In genomic region chr6:120302041-120302440, GRCh38 we compare ENCODE assay signal across 21 cellular contexts.
DNase-seq lines count a peak whose midpoint lies in the region; ATAC-seq, FAIRE-seq and TF ChIP-seq lines count a peak whose summit lies in the region.
"Had no signal": no experiment of that assay in that cellular context is flagged by ENCODE, and none has a peak within 500 bp of the region (broad histone marks: within the 10 kb centered on the region; RNA-seq: fewer than 3 reads in every experiment).

No MANE protein-coding gene starts in this region.

- no peak overlapping the region for H3K4ac ChIP-seq in H1 (replicated peaks; ENCODE audit: insufficient read length, low read depth, low read length)
- H3K4ac ChIP-seq in neuronal stem cell (ENCODE audit: low read length), result no peak overlapping the region

- TF ChIP-seq RAD21 in H1 (IDR thresholded peaks at IDR 0.05 in 1 of 2, conservative IDR thresholded peaks at IDR 0.05 in 1 of 2; ENCODE audit: low read depth in 2 of 2, low read length in 2 of 2), result no peak

- WGBS in H1 (ENCODE audit: extremely low coverage in 1 of 2, insufficient coverage in 1 of 2, insufficient read length in 1 of 2, insufficient replicate concordance in 2 of 2, low coverage in 1 of 2, low lambda C conversion rate in 2 of 2, missing lambda C conversion rate in 1 of 2), 2 experiments, result 90% methylated on average over 2 of the region's 2 CpGs; no CpG with 5 or more reads in 1 of the 2 experiments
- WGBS in neuronal stem cell (ENCODE audit: extremely low coverage in 2 of 2, insufficient read length in 2 of 2, insufficient replicate concordance in 1 of 2), 2 donors, result no CpG with 5 or more reads among the region's 2 CpGs

- H3K9ac ChIP-seq in H1 (replicated peaks in 1 of 4; ENCODE audit: extremely low read depth in 1 of 4, low read depth in 3 of 4, low read length in 3 of 4) (no peak overlapping the region), neuronal stem cell (ENCODE audit: low read depth, low read length, poor library complexity) (no peak overlapping the region)

- H2BK15ac ChIP-seq in H1 (ENCODE audit: low read length) (no peak overlapping the region), neuronal stem cell (ENCODE audit: low read length) (no peak overlapping the region)

- POLR2A ChIA-PET in H1 (lab: Charles Lee; ENCODE audit: partially characterized antibody), result interaction anchor here (0.6 kb wide), 1 partner anchor 1029 kb away, joined by 3 read pairs; no protein-coding TSS in a partner anchor
- POLR2A ChIA-PET in activated CD8-positive, alpha-beta T cell treated with anti-CD3 and anti-CD28 coated beads, Interleukin-2, amount 10 ng/mL, durations not matched to agents 7 days and 5 days (lab: Charles Lee), result no interaction called here

- H2BK5ac ChIP-seq in H1 (ENCODE audit: low read depth, low read length) (no peak overlapping the region), neuronal stem cell (ENCODE audit: low read length) (no peak overlapping the region)

- no peak for TF ChIP-seq EP300 in H1 (IDR thresholded peaks at IDR 0.05; ENCODE audit: borderline replicate concordance in 1 of 2, low read depth in 2 of 2, low read length in 2 of 2)

- H2BK120ac ChIP-seq in H1 (replicated peaks; ENCODE audit: low read depth, low read length) (no peak overlapping the region), neuronal stem cell (ENCODE audit: low read depth, low read length) (no peak overlapping the region)

- H4K5ac ChIP-seq in H1 (ENCODE audit: insufficient read length, low read depth, low read length), result no peak overlapping the region

- H3K36me3 ChIP-seq in H1 (ENCODE audit: control insufficient read depth in 2 of 4, insufficient read depth in 4 of 4, low read length in 3 of 4) (no peaks in the 10 kb centered on the region), neuronal stem cell (replicated peaks in 1 of 2; ENCODE audit: control insufficient read depth in 2 of 2, insufficient read depth in 2 of 2, low read length in 2 of 2) (no peaks in the 10 kb centered on the region)
- H3K36me3 ChIP-seq: HAP-1 had no signal

- H2AK5ac ChIP-seq in H1 (ENCODE audit: low read depth, low read length) (no peak overlapping the region), neuronal stem cell (ENCODE audit: low read depth, low read length) (no peak overlapping the region)

- no peak overlapping the region for H3K27ac Mint-ChIP-seq in activated CD8-positive, alpha-beta T cell treated with anti-CD3 and anti-CD28 coated beads, Interleukin-2, amount 10 ng/mL, durations not matched to agents 7 days and 5 days
- H3K27ac Mint-ChIP-seq: CD4-positive, alpha-beta memory T cell; GM23338; HFFc6 had no signal

- H4K91ac ChIP-seq in H1 (replicated peaks; ENCODE audit: insufficient read length, low read length) (no peak overlapping the region), neuronal stem cell (ENCODE audit: low read depth, low read length, poor library complexity) (no peak overlapping the region)

- H3K9me3 ChIP-seq in H1 (ENCODE audit: insufficient read depth in 2 of 2, low read depth in 1 of 2, low read length in 1 of 2) (no peaks in the 10 kb centered on the region), neuronal stem cell (replicated peaks in 1 of 2; ENCODE audit: control insufficient read depth in 2 of 2, insufficient read depth in 1 of 2, low read depth in 1 of 2, low read length in 2 of 2) (no peaks in the 10 kb centered on the region)
- H3K9me3 ChIP-seq: HAP-1 had no signal

- ATAC-seq in foreskin keratinocyte (no peak), GM18870 (IDR thresholded peaks at IDR 0.05; ENCODE audit: unreplicated experiment) (no peak)
- ATAC-seq in activated CD8-positive, alpha-beta T cell treated with anti-CD3 and anti-CD28 coated beads, Interleukin-2, amount 10 ng/mL, durations not matched to agents 7 days and 5 days, result no peak
- ATAC-seq: GM23338 had no signal

- H3K18ac ChIP-seq in H1 (ENCODE audit: extremely low read depth, low read length), result no peak overlapping the region
- no peak overlapping the region for H3K18ac ChIP-seq in neuronal stem cell (ENCODE audit: low read length)

- CTCF ChIA-PET in H1 (lab: Charles Lee; ENCODE audit: partially characterized antibody), result interaction anchor here (1.1 kb wide), 1 partner anchor 10 kb away, joined by 3 read pairs; no protein-coding TSS in a partner anchor
- CTCF ChIA-PET in activated CD8-positive, alpha-beta T cell treated with anti-CD3 and anti-CD28 coated beads, Interleukin-2, amount 10 ng/mL, durations not matched to agents 7 days and 5 days (lab: Charles Lee), result no interaction called here

- H3K27me3 ChIP-seq in H1 (replicated peaks in 1 of 4; ENCODE audit: control insufficient read depth in 3 of 4, extremely low read depth in 1 of 4, insufficient read depth in 3 of 4, low read length in 3 of 4) (no peaks in the 10 kb centered on the region), foreskin keratinocyte (no peaks in the 10 kb centered on the region), neuronal stem cell (ENCODE audit: control insufficient read depth in 3 of 3, insufficient read depth in 3 of 3, low read depth in 1 of 3, low read length in 3 of 3) (no peaks in the 10 kb centered on the region)

- H2AFZ ChIP-seq in H1 (ENCODE audit: low read length) (0 out of 2 replicates have a peak overlapping the region, but pooled peaks have one; percentile 8), neuronal stem cell (ENCODE audit: low read length) (no peak overlapping the region)
- H2AFZ ChIP-seq: GM23338 had no signal

- H3K27ac ChIP-seq in H1 (ENCODE audit: low read depth, low read length), result no peak overlapping the region
- H3K27ac ChIP-seq in foreskin keratinocyte, result no peak overlapping the region
- H3K27ac ChIP-seq in neuronal stem cell (replicated peaks; ENCODE audit: low read length), result no peak overlapping the region

- H3K4me3 ChIP-seq in H1 (ENCODE audit: extremely low read depth in 1 of 4, insufficient read depth in 2 of 4, low read depth in 3 of 4, low read length in 4 of 4) (no peak overlapping the region), neuronal stem cell (ENCODE audit: low read length in 2 of 2) (no peak overlapping the region)
- H3K4me3 ChIP-seq: GM23338, HAP-1 had no signal

- no peaks in the 10 kb centered on the region for H3K4me1 Mint-ChIP-seq in activated CD8-positive, alpha-beta T cell treated with anti-CD3 and anti-CD28 coated beads, Interleukin-2, amount 10 ng/mL, durations not matched to agents 7 days and 5 days (ENCODE audit: low read depth)
- H3K4me1 Mint-ChIP-seq: CD4-positive, alpha-beta memory T cell had no signal

- H3K79me2 ChIP-seq in H1 (ENCODE audit: control insufficient read depth in 1 of 2, insufficient read depth in 2 of 2, low read length in 2 of 2), result no peaks in the 10 kb centered on the region

- H3K4me1 ChIP-seq in H1 (replicated peaks in 1 of 4; ENCODE audit: control insufficient read depth in 3 of 4, insufficient read depth in 4 of 4, low read length in 3 of 4) (peaks cover 0 to 4% (median 0%) of the 10 kb centered on the region in 4 experiments; a peak in 1 of 7 replicates), foreskin keratinocyte (no peaks in the 10 kb centered on the region), neuronal stem cell (ENCODE audit: control insufficient read depth in 2 of 2, insufficient read depth in 1 of 2, low read depth in 1 of 2, low read length in 2 of 2) (peaks cover 0 to 2% of the 10 kb centered on the region in 2 donors)
- H3K4me1 ChIP-seq: HAP-1 had no signal

- H3K4me2 ChIP-seq in H1 (ENCODE audit: insufficient read depth in 1 of 2, low read depth in 2 of 2, low read length in 2 of 2), result no peak overlapping the region
- no peak overlapping the region for H3K4me2 ChIP-seq in neuronal stem cell (ENCODE audit: insufficient read depth, low read length, poor library complexity, severe bottlenecking)
- H3K4me2 ChIP-seq: GM23338 had no signal

- no peak overlapping the region for H3K4me3 Mint-ChIP-seq in activated CD8-positive, alpha-beta T cell treated with anti-CD3 and anti-CD28 coated beads, Interleukin-2, amount 10 ng/mL, durations not matched to agents 7 days and 5 days
- H3K4me3 Mint-ChIP-seq: CD4-positive, alpha-beta memory T cell; GM23338; HFFc6 had no signal

- H2BK12ac ChIP-seq in H1 (ENCODE audit: low read depth, low read length), result no peak overlapping the region
- no peak overlapping the region for H2BK12ac ChIP-seq in neuronal stem cell (ENCODE audit: low read length)

- H3K14ac ChIP-seq in H1 (ENCODE audit: insufficient read length), result no peak overlapping the region
- H3K14ac ChIP-seq in neuronal stem cell (ENCODE audit: low read length), result no peak overlapping the region

- DNase-seq in NCI-H69 (lab: John Stamatoyannopoulos, UW), result peak; percentile 9
- no peak for DNase-seq in H1 (ENCODE audit: low read depth in 1 of 2, low spot score in 2 of 2)
- peak; percentile 13 to 26 for DNase-seq in foreskin keratinocyte
- DNase-seq in neuronal stem cell (ENCODE audit: low spot score), result peak; percentile 9
- no peak for DNase-seq in activated CD8-positive, alpha-beta T cell treated with anti-CD3 and anti-CD28 coated beads, Interleukin-2, amount 10 ng/mL, durations not matched to agents 7 days and 5 days
- DNase-seq in NCI-H524 (lab: John Stamatoyannopoulos, UW), result no peak
- no peak for DNase-seq in NCI-H524 treated with DMSO at 0.1 percent for 48 hours (lab: John Stamatoyannopoulos, UW)
- DNase-seq: C1 segment of cervical spinal cord; Calu3; CD4-positive, alpha-beta memory T cell; COR-L47; DMS53; DMS79 treated with DMSO at 0.1 percent for 48 hours; GF-D8; HFFc6 had no signal

- TF ChIP-seq CTCF in H1 (IDR thresholded peaks at IDR 0.05; ENCODE audit: control extremely low read depth in 1 of 3, insufficient read depth in 1 of 3, low read depth in 1 of 3, low read length in 3 of 3), result no peak
- TF ChIP-seq CTCF in foreskin keratinocyte (conservative IDR thresholded peaks at IDR 0.05), result no peak

- H3K79me1 ChIP-seq in H1 (ENCODE audit: low read depth, low read length) (no peaks in the 10 kb centered on the region), neuronal stem cell (ENCODE audit: low read depth, low read length) (no peaks in the 10 kb centered on the region)

- no peak for TF ChIP-seq POLR2A in H1 (IDR thresholded peaks at IDR 0.05; ENCODE audit: control extremely low read depth in 1 of 2, low read depth in 2 of 2, low read length in 2 of 2)

- H4K20me1 ChIP-seq in H1 (replicated peaks in 1 of 2; ENCODE audit: control insufficient read depth in 1 of 2, insufficient read depth in 2 of 2, low read length in 2 of 2), result no peaks in the 10 kb centered on the region

- no peaks in the 10 kb centered on the region for H3K36me3 Mint-ChIP-seq in activated CD8-positive, alpha-beta T cell treated with anti-CD3 and anti-CD28 coated beads, Interleukin-2, amount 10 ng/mL, durations not matched to agents 7 days and 5 days (ENCODE audit: low read depth)
- H3K36me3 Mint-ChIP-seq: CD4-positive, alpha-beta memory T cell had no signal

- H4K8ac ChIP-seq in H1 (ENCODE audit: extremely low read depth, insufficient read depth, low read length) (no peak overlapping the region), neuronal stem cell (ENCODE audit: low read depth, low read length) (no peak overlapping the region)

- no peak overlapping the region for H2BK20ac ChIP-seq in H1 (ENCODE audit: low read length)

- H3K9me3 Mint-ChIP-seq in activated CD8-positive, alpha-beta T cell treated with anti-CD3 and anti-CD28 coated beads, Interleukin-2, amount 10 ng/mL, durations not matched to agents 7 days and 5 days (ENCODE audit: insufficient read depth), result no peaks in the 10 kb centered on the region
- H3K9me3 Mint-ChIP-seq: GM23338 had no signal

- no peaks in the 10 kb centered on the region for H3K23me2 ChIP-seq in H1 (ENCODE audit: low read depth, low read length)

- no peaks in the 10 kb centered on the region for H3K27me3 Mint-ChIP-seq in activated CD8-positive, alpha-beta T cell treated with anti-CD3 and anti-CD28 coated beads, Interleukin-2, amount 10 ng/mL, durations not matched to agents 7 days and 5 days (ENCODE audit: low read depth)
- H3K27me3 Mint-ChIP-seq: CD4-positive, alpha-beta memory T cell had no signal

- no peak for FAIRE-seq in H1 (lab: Jason Lieb, UNC)
- FAIRE-seq: GM12891, GM18507, H54 had no signal

- H3K56ac ChIP-seq in H1 (replicated peaks; ENCODE audit: insufficient read length, low read depth, low read length), result no peak overlapping the region

- H3K23ac ChIP-seq in H1 (ENCODE audit: insufficient read length) (no peak overlapping the region), neuronal stem cell (ENCODE audit: low read depth, low read length, poor library complexity) (no peak overlapping the region)

Comparison
In these comparisons a context has a peak if more than half of its experiments do, and no peak if none do; other contexts are left out.
1. DNase-seq: peak in NCI-H69 (single experiment), foreskin keratinocyte (2 of 2) and neuronal stem cell (single experiment); none in H1 (0 of 2), activated CD8-positive, alpha-beta T cell treated with anti-CD3 and anti-CD28 coated beads, Interleukin-2, amount 10 ng/mL, durations not matched to agents 7 days and 5 days (single experiment), NCI-H524 (0 of 2) and NCI-H524 treated with DMSO at 0.1 percent for 48 hours (single experiment).